ENCODE assay signal across 8 cellular contexts in the genomic region with DNA sequence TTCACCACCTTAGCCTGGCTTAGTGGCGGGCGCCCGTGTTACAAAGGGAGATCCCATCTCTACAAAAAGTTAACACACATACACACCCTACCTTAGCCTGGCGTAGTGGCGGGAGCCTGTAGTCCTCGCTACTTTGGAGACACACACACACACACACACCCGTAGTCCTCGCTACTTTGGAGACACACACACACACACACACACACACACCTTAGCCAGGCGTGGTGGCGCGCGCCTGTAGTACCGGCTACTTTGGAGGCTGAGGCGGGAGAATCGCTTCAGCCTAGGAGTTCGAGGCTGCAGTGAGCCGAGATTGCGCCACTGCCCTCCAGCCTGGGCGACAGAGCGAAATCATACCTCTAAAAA. TPM values are rescaled to one million over a fixed set of nuclear protein-coding genes. Genes with fewer than 3 reads are reported as not detected.
DNase-seq lines count a peak whose midpoint lies in the region; ATAC-seq and TF ChIP-seq lines count a peak whose summit lies in the region.

No MANE protein-coding gene starts in this region.

- H3K9me1 ChIP-seq in IMR-90 (ENCODE audit: insufficient read depth, low read length) = peaks cover 17% of the 10 kb centered on the region

- H3K9me3 ChIP-seq in IMR-90 (ENCODE audit: control insufficient read depth, insufficient read depth, low read length) (no peaks in the 10 kb centered on the region), heart right ventricle (no peaks in the 10 kb centered on the region), skeletal muscle satellite cell (replicated peaks; ENCODE audit: low read length) (no peaks in the 10 kb centered on the region)

- H3K36me3 ChIP-seq in IMR-90 (ENCODE audit: control insufficient read depth, insufficient read depth, low read length) (peaks cover 6% of the 10 kb centered on the region), heart right ventricle (peaks cover 0 to 8% (median 0%) of the 10 kb centered on the region in 9 donors), skeletal muscle satellite cell (ENCODE audit: insufficient read depth, low read length) (peaks cover 5% of the 10 kb centered on the region)

- H3K4ac ChIP-seq in IMR-90 (ENCODE audit: low read depth, low read length) = peak overlapping the region; percentile 82

- no peak overlapping the region for H2BK20ac ChIP-seq in IMR-90 (ENCODE audit: low read depth, low read length)

- no peak for TF ChIP-seq CTCF in IMR-90 (conservative IDR thresholded peaks at IDR 0.05; ENCODE audit: low read depth, low read length)
- TF ChIP-seq CTCF in heart right ventricle (IDR thresholded peaks at IDR 0.05) = no peak
- no peak for TF ChIP-seq CTCF in GM10266 (IDR thresholded peaks at IDR 0.05; ENCODE audit: control insufficient read depth, insufficient read depth, low read depth, missing control alignments)

- H3K4me2 ChIP-seq in IMR-90 (ENCODE audit: low read depth, low read length) = peak overlapping the region; percentile 100
- H3K4me2 ChIP-seq in skeletal muscle satellite cell (ENCODE audit: low read length) = peak overlapping the region; percentile 94

- CTCF ChIA-PET in IMR-90 (lab: Yijun Ruan, JAX) = interaction anchor here (0.6 kb wide), 1 partner anchor 94 kb away, joined by 5 read pairs; no protein-coding TSS in a partner anchor

- peak overlapping the region; percentile 91 for H2AK5ac ChIP-seq in IMR-90 (ENCODE audit: low read depth, low read length)

- POLR2A ChIA-PET in IMR-90 (lab: Charles Lee; ENCODE audit: unreplicated experiment) = interaction anchor here (0.6 kb wide), 1 partner anchor 370 kb away, joined by 4 read pairs; no protein-coding TSS in a partner anchor

- H3K27me3 ChIP-seq in IMR-90 (ENCODE audit: control insufficient read depth, insufficient read depth, low read length) (no peaks in the 10 kb centered on the region), heart right ventricle (no peaks in the 10 kb centered on the region), skeletal muscle satellite cell (ENCODE audit: control insufficient read depth, insufficient read depth, low read length) (no peaks in the 10 kb centered on the region)

- peak overlapping the region; percentile 70 for H2AK9ac ChIP-seq in IMR-90 (replicated peaks; ENCODE audit: low read depth, low read length, poor library complexity)

- H4K20me1 ChIP-seq in IMR-90 (ENCODE audit: insufficient read depth, low read length) = peaks cover 52% of the 10 kb centered on the region

- H2BK120ac ChIP-seq in IMR-90 (ENCODE audit: low read depth, low read length) = peak overlapping the region; percentile 59

- TF ChIP-seq RAD21 in IMR-90 (IDR thresholded peaks at IDR 0.05; ENCODE audit: low read length) = no peak

- H2BK15ac ChIP-seq in IMR-90 (ENCODE audit: low read depth, low read length) = peak overlapping the region; percentile 12; the same call in 2 of the 3 replicates

- H3K23ac ChIP-seq in IMR-90 (ENCODE audit: low read depth, low read length) = peak overlapping the region; percentile 94

- H3K4me1 ChIP-seq in IMR-90 (ENCODE audit: control insufficient read depth, insufficient read depth, low read length) (peaks cover 16% of the 10 kb centered on the region), heart right ventricle (peaks cover 12 to 84% (median 72%) of the 10 kb centered on the region in 9 donors), skeletal muscle satellite cell (ENCODE audit: control insufficient read depth, insufficient read depth, low read length) (peaks cover 46% of the 10 kb centered on the region)

- dilution Hi-C loops in IMR-90 (cut with HindIII; ENCODE audit: low sequenced_read_pairs, unreplicated experiment) = no loop called here

- in situ Hi-C loops in IMR-90 (cut with MboI; ENCODE audit: low sequenced_read_pairs) = no loop called here

- peak overlapping the region; percentile 92 for H4K5ac ChIP-seq in IMR-90 (ENCODE audit: low read depth, low read length)

- DNase-seq in Right ventricle myocardium inferior (ENCODE audit: missing footprints) = peak; percentile 73
- DNase-seq in cardiac septum (ENCODE audit: low spot score) = no peak
- no peak for DNase-seq in IMR-90
- DNase-seq in activated T-helper 9 cell treated with anti-CD3 and anti-CD28 coated beads, Interleukin-2, amount 50 U/mL, for 16 hours (ENCODE audit: low read depth) = peak; percentile 5
- DNase-seq in heart right ventricle = no peak
- no peak for DNase-seq in GM10266 (ENCODE audit: extremely low spot score)
- no peak for DNase-seq in islet precursor cell

- H3K4me3 ChIP-seq in IMR-90 (ENCODE audit: insufficient read depth, low read depth, low read length) = peak overlapping the region; percentile 100
- peak overlapping the region; percentile 76 to 99 (median 96) for H3K4me3 ChIP-seq in heart right ventricle
- H3K4me3 ChIP-seq in skeletal muscle satellite cell (ENCODE audit: low read length) = peak overlapping the region; percentile 91

- H3K9ac ChIP-seq in IMR-90 (ENCODE audit: low read depth, low read length) (peak overlapping the region; percentile 99), skeletal muscle satellite cell (ENCODE audit: low read depth, low read length) (peak overlapping the region; percentile 90)

- 5% methylated on average over 10 of the region's 20 CpGs; no CpG with 5 or more reads in 1 of the 2 experiments for WGBS in IMR-90 (ENCODE audit: extremely low coverage in 2 of 2, insufficient read length in 1 of 2), 2 experiments
- 3 to 6% methylated on average over 20 of the region's 20 CpGs for WGBS in heart right ventricle, 2 donors

- H2AFZ ChIP-seq in IMR-90 (replicated peaks; ENCODE audit: low read length, poor library complexity) = peak overlapping the region; percentile 95

- peak overlapping the region; percentile 67; the same call in 1 of the 2 replicates for H3K56ac ChIP-seq in IMR-90 (ENCODE audit: extremely low read depth, insufficient read depth, low read length)

- ATAC-seq in Right ventricle myocardium inferior (peak; percentile 2), IMR-90 (ENCODE audit: low read depth) (no peak; the same call in 1 of the 2 replicates), heart right ventricle (peak in 6 of 8 donors; percentile 6 to 40 (median 10))

- intact Hi-C loops in Right ventricle myocardium inferior (cut with DNase I) = loop anchor here (2.0 to 10.0 kb wide), 5 partner anchors 37 to 229 kb away; partner anchors contain the start of gene CREM
- intact Hi-C loops in cardiac septum (cut with DNase I) = loop anchor here (2.0 to 5.0 kb wide), 3 partner anchors 37 to 227 kb away; partner anchors contain the start of gene CREM
- intact Hi-C loops in IMR-90 (cut with micrococcal nuclease) = loop anchor here (1.0 to 5.0 kb wide), 5 partner anchors 8 to 212 kb away; no protein-coding TSS in a partner anchor
- intact Hi-C loops in heart right ventricle (cut with DNase I) = loop anchor here in 7 of 10 donors (2.0 to 10.0 kb wide), 10 partner anchors 37 to 229 kb away; partner anchors contain the start of gene CREM (in 3 of the 7)

- peaks cover 30 to 66% of the 10 kb centered on the region in 2 experiments for H3K79me1 ChIP-seq in IMR-90 (ENCODE audit: low read depth in 1 of 2, low read length in 2 of 2)

- TF ChIP-seq POLR2A in IMR-90 (IDR thresholded peaks at IDR 0.05; ENCODE audit: low read depth, low read length) = no peak; the same call in 1 of the 2 replicates

- peak overlapping the region; percentile 92 for H2BK5ac ChIP-seq in IMR-90 (ENCODE audit: low read depth, low read length, poor library complexity, severe bottlenecking)

- H4K91ac ChIP-seq in IMR-90 (ENCODE audit: insufficient read depth, low read depth, low read length) = peak overlapping the region; percentile 50; the same call in 1 of the 2 replicates

- BruUV-seq in IMR-90 (replicated peaks; lab: Mats Ljungman, UMichigan) = no TSS peak

- peak overlapping the region; percentile 77 for H3K14ac ChIP-seq in IMR-90 (replicated peaks; ENCODE audit: low read depth, low read length)

- H4K8ac ChIP-seq in IMR-90 (ENCODE audit: low read depth in 2 of 2, low read length in 2 of 2) = peak overlapping the region; percentile 75 to 83; a peak in 3 of 4 replicates

- peak overlapping the region; percentile 88 for H3K18ac ChIP-seq in IMR-90 (ENCODE audit: low read depth, low read length)

- H3K27ac ChIP-seq in IMR-90 (ENCODE audit: insufficient read depth, low read length) = peak overlapping the region; percentile 98
- H3K27ac ChIP-seq in heart right ventricle = peak overlapping the region; percentile 85 to 96 (median 92)

TF ChIP-seq in IMR-90, 13 proteins besides CTCF, POLR2A, EP300 and RAD21:
- peak; percentile 61 for TF ChIP-seq CEBPB (IDR thresholded peaks at IDR 0.05; ENCODE audit: low read depth, low read length)
- no peak for TF ChIP-seq BHLHE40 (IDR thresholded peaks at IDR 0.05; ENCODE audit: low read depth, low read length)
- TF ChIP-seq CHD1 (IDR thresholded peaks at IDR 0.05; ENCODE audit: low read depth, low read length) = no peak

RNA-seq across cellular contexts. Expression of gene CCNY, which starts 0.6 kb away (rescaled TPM):
- 91.8 TPM for total RNA-seq in Right ventricle myocardium inferior
- total RNA-seq in cardiac septum = 83.4 TPM
- 81.4 and 131 TPM in 2 replicates for total RNA-seq in IMR-90 (2012; rRNA removed)
- polyA plus RNA-seq in IMR-90 (2012; rRNA removed) = 24.8 and 38.0 TPM in 2 replicates
- 12.8 and 15.6 TPM in 2 replicates for polyA plus RNA-seq in IMR-90 (2012; cell fraction: cytosol; rRNA removed)
- polyA plus RNA-seq in IMR-90 (2012; cell fraction: nucleus; rRNA removed; ENCODE audit: low replicate concordance) = 9.9 and 36.3 TPM in 2 replicates
- total RNA-seq in heart right ventricle = 10 to 100 TPM; 69.9 to 99.4 (median 90.1) TPM
- polyA plus RNA-seq in heart right ventricle = 10 to 100 TPM; 26.0 to 32.3 TPM
- 33.0 and 45.7 TPM in 2 replicates for total RNA-seq in skeletal muscle satellite cell (2012; rRNA removed)

Comparison
In these comparisons a context has a peak if more than half of its experiments do, and no peak if none do; other contexts are left out.
1. DNase-seq: peak in Right ventricle myocardium inferior (single experiment) and activated T-helper 9 cell treated with anti-CD3 and anti-CD28 coated beads, Interleukin-2, amount 50 U/mL, for 16 hours (single experiment); none in cardiac septum (single experiment), IMR-90 (single experiment), heart right ventricle (0 of 2), GM10266 (single experiment) and islet precursor cell (single experiment).
2. Peak in every context shown above with its lines, with median percentiles within 50 percentile points of each other: H3K4me3 ChIP-seq.